11 cellular contexts compared by ENCODE assay signal in the genomic region with DNA sequence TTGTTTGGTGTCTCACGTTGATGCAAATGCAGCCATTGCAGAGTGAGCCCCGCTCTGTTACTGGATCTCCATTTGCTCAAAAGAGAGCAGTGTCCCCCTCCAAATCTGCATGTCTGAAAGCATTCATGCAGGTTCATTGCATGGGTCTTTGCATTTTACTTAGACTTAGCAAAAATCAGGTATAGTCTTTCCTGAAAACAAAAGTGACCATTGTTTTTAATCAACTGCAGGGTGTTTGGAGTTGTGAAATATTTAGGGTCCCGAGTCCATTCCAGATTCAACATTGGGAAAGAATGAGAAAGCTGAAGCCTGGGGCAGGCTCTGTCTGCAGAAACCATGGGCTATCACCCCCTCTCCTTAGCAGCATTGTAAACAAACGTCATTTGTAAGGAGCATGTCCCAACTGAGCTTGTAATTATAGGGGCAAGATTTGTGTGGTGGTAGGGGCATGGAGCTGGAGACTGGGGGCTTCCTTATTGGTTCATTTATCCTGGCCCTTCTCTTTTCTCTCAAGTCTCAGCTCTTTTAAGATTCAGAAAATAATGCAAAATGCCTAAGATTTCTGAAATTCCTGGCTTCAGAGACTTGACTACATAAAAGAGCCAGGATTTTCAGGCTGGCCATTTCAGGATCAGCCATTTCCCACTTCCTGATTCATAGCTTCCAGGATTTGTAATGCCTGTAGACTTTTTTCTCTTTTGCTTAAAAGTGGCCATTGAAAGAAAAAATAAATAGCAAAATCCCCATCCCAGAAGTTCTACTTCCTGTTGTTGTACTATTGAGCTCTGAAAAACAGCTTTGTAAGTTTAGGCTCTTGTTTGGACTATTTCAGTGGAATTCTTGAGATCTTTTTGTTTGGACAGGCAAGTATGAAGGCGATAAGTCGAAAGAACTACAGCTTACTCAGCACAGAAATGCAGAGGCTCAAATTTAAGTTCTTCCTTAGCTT. TPM values are rescaled to one million over a fixed set of nuclear protein-coding genes. Genes with fewer than 3 reads are reported as not detected.
DNase-seq lines count a peak whose midpoint lies in the region; ATAC-seq and TF ChIP-seq lines count a peak whose summit lies in the region.
"Had no signal": no experiment of that assay in that cellular context is flagged by ENCODE, and none has a peak within 500 bp of the region (broad histone marks: within the 10 kb centered on the region; RNA-seq: fewer than 3 reads in every experiment).

No MANE protein-coding gene starts in this region.

- H3K27me3 ChIP-seq in ectodermal cell (ENCODE audit: control insufficient read depth, insufficient read depth, low read length, poor library complexity, severe bottlenecking): no peaks in the 10 kb centered on the region
- no peaks in the 10 kb centered on the region for H3K27me3 ChIP-seq in tibial nerve

- TF ChIP-seq CTCF in tibial nerve (IDR thresholded peaks at IDR 0.05): no peak

- H3K27ac ChIP-seq in ectodermal cell (ENCODE audit: insufficient read depth, low read depth, low read length, poor library complexity, severe bottlenecking) (peak overlapping the region; percentile 72), tibial nerve (peak overlapping the region; percentile 66 to 88 (median 70))

- H3K4me3 ChIP-seq in ectodermal cell (ENCODE audit: insufficient read depth, low read depth, low read length) (no peak overlapping the region), tibial nerve (no peak overlapping the region)

- H3K36me3 ChIP-seq in ectodermal cell (ENCODE audit: control insufficient read depth, insufficient read depth, low read length) (no peaks in the 10 kb centered on the region), tibial nerve (no peaks in the 10 kb centered on the region)

- peaks cover 43% of the 10 kb centered on the region for H3K4me1 ChIP-seq in ectodermal cell (ENCODE audit: control insufficient read depth, insufficient read depth, low read length)
- H3K4me1 ChIP-seq in tibial nerve: peaks cover 4 to 91% (median 45%) of the 10 kb centered on the region in 4 donors

- TF ChIP-seq EP300 in tibial nerve (IDR thresholded peaks at IDR 0.05): peak in 1 of 2 donors; percentile 60

- DNase-seq in NCI-H69 (lab: John Stamatoyannopoulos, UW) (peak; percentile 13), lung microvascular endothelial cell (ENCODE audit: low read depth in 2 of 2) (peak; percentile 45 to 69), tibial nerve (ENCODE audit: low spot score in 2 of 2) (no peak), nucleus accumbens (lab: John Stamatoyannopoulos, UW) (no peak), NOMO-1 (lab: John Stamatoyannopoulos, UW; ENCODE audit: unreplicated experiment in 2 of 2) (no peak)
- DNase-seq: cortex of kidney, occipital lobe had no signal

- H3K9me3 ChIP-seq in ectodermal cell (ENCODE audit: control insufficient read depth, low read length) (no peaks in the 10 kb centered on the region), tibial nerve (no peaks in the 10 kb centered on the region)

- 31 to 43% methylated on average over 6 of the region's 6 CpGs for WGBS in ectodermal cell, 2 experiments
- 20 to 28% methylated on average over 6 of the region's 6 CpGs for WGBS in tibial nerve, 2 donors

- no peak for TF ChIP-seq POLR2A in tibial nerve (IDR thresholded peaks at IDR 0.05)

- ATAC-seq in GM19455 (IDR thresholded peaks at IDR 0.05; ENCODE audit: unreplicated experiment) (no peak), HG03565 (IDR thresholded peaks at IDR 0.05; ENCODE audit: unreplicated experiment) (no peak)
- ATAC-seq: stimulated activated memory B cell treated with anti-CD40 and anti-IgM and Interleukin-4, amounts not matched to agents 10 μg/mL and 1 μg/mL and 100 μg/mL, for 72 hours had no signal

RNA-seq across cellular contexts. Expression of a gene that starts 23.0 kb away (rescaled TPM):
- polyA plus RNA-seq in ectodermal cell (2013, experiment 1 of 4): 36.6 TPM
- polyA plus RNA-seq in ectodermal cell (2013, experiment 2 of 4): 46.0 TPM
- polyA plus RNA-seq in ectodermal cell (2013, experiment 3 of 4): 30.3 TPM
- 36.8 TPM for polyA plus RNA-seq in ectodermal cell (2013, experiment 4 of 4)
- total RNA-seq in lung microvascular endothelial cell (13.5 and 20.4 TPM in 2 replicates), tibial nerve (100 to 1,000 TPM in 2 of 4 donors, 10 to 100 TPM in 2; 82.5 to 164 (median 111) TPM)

Comparison
In these comparisons a context has a peak if more than half of its experiments do, and no peak if none do; other contexts are left out.
1. DNase-seq: peak in NCI-H69 (single experiment) and lung microvascular endothelial cell (2 of 2); none in tibial nerve (0 of 2), nucleus accumbens (0 of 56) and NOMO-1 (0 of 2).